In the genomic region with DNA sequence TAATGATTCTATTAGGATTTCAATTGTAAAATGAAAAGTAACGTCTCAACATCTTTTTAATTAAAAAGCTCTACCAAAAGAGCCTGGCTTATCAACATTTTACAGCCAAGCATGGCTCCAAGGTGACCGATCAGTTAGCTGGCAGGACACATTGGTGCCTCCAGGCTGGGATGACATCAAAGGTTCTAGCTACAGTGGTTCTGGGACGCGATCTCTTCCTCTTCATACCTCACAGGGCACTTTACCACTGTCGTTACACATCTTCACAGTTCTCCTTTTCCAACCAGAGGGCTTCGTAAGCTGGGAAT, we compare ENCODE assay signal across 8 cellular contexts. TPM values are rescaled to one million over a fixed set of nuclear protein-coding genes. Genes with fewer than 3 reads are reported as not detected.
DNase-seq lines count a peak whose midpoint lies in the region; ATAC-seq lines count a peak whose summit lies in the region.

No MANE protein-coding gene starts in this region.

- CTCF ChIA-PET in activated naive CD4-positive, alpha-beta T cell treated with anti-CD3 and anti-CD28 coated beads, Interleukin-2, amount 10 ng/mL, durations not matched to agents 7 days and 5 days (lab: Charles Lee): interaction anchor here (0.6 to 3.3 kb wide), 12 partner anchors 14 to 416 kb away, joined by 3 to 28 read pairs (median 4); a partner anchor contains a TSS

- H3K9me3 ChIP-seq in iPS DF 6.9 (ENCODE audit: control insufficient read depth, insufficient read depth, low read length): no peaks in the 10 kb centered on the region

- no peaks in the 10 kb centered on the region; the same call in 1 of the 2 replicates for H3K36me3 ChIP-seq in iPS DF 6.9 (ENCODE audit: control insufficient read depth, insufficient read depth, low read length)

- H3K4me1 ChIP-seq in iPS DF 6.9 (ENCODE audit: control insufficient read depth, insufficient read depth, low read length): no peaks in the 10 kb centered on the region

- H3K27me3 ChIP-seq in iPS DF 6.9 (ENCODE audit: control insufficient read depth, insufficient read depth, low read length): no peaks in the 10 kb centered on the region

- H3K9me3 Mint-ChIP-seq in activated naive CD4-positive, alpha-beta T cell treated with anti-CD3 and anti-CD28 coated beads, Interleukin-2, amount 10 ng/mL, durations not matched to agents 7 days and 5 days: no peaks in the 10 kb centered on the region
- no peaks in the 10 kb centered on the region for H3K9me3 Mint-ChIP-seq in activated T-cell treated with anti-CD3 and anti-CD28 coated beads, Interleukin-2, amount 50 U/mL, for 72 hours
- H3K9me3 Mint-ChIP-seq in stimulated activated memory B cell treated with anti-CD40 and anti-IgM and Interleukin-4, amounts not matched to agents 10 μg/mL and 1 μg/mL and 100 μg/mL, for 72 hours: no peaks in the 10 kb centered on the region

- H3K27me3 Mint-ChIP-seq in activated naive CD4-positive, alpha-beta T cell treated with anti-CD3 and anti-CD28 coated beads, Interleukin-2, amount 10 ng/mL, durations not matched to agents 7 days and 5 days: no peaks in the 10 kb centered on the region
- H3K27me3 Mint-ChIP-seq in activated T-cell treated with anti-CD3 and anti-CD28 coated beads, Interleukin-2, amount 50 U/mL, for 72 hours (ENCODE audit: low read depth): no peaks in the 10 kb centered on the region
- H3K27me3 Mint-ChIP-seq in stimulated activated memory B cell treated with anti-CD40 and anti-IgM and Interleukin-4, amounts not matched to agents 10 μg/mL and 1 μg/mL and 100 μg/mL, for 72 hours: no peaks in the 10 kb centered on the region

- ATAC-seq in HG03064 (IDR thresholded peaks at IDR 0.05; ENCODE audit: low read depth, unreplicated experiment): peak; percentile 5
- ATAC-seq in activated T-cell treated with anti-CD3 and anti-CD28 coated beads, Interleukin-2, amount 50 U/mL, for 72 hours (replicated peaks in 1 of 2): peak; percentile 14 to 21
- peak; percentile 39 for ATAC-seq in stimulated activated memory B cell treated with anti-CD40 and anti-IgM and Interleukin-4, amounts not matched to agents 10 μg/mL and 1 μg/mL and 100 μg/mL, for 72 hours

- peak overlapping the region; percentile 80; the same call in 1 of the 2 replicates for H3K4me3 ChIP-seq in iPS DF 6.9 (ENCODE audit: low read length)

- H3K4me3 Mint-ChIP-seq in activated naive CD4-positive, alpha-beta T cell treated with anti-CD3 and anti-CD28 coated beads, Interleukin-2, amount 10 ng/mL, durations not matched to agents 7 days and 5 days: peak overlapping the region; percentile 91
- H3K4me3 Mint-ChIP-seq in activated T-cell treated with anti-CD3 and anti-CD28 coated beads, Interleukin-2, amount 50 U/mL, for 72 hours: peak overlapping the region; percentile 91 to 97
- H3K4me3 Mint-ChIP-seq in stimulated activated memory B cell treated with anti-CD40 and anti-IgM and Interleukin-4, amounts not matched to agents 10 μg/mL and 1 μg/mL and 100 μg/mL, for 72 hours: peak overlapping the region; percentile 93

- H3K27ac Mint-ChIP-seq in activated naive CD4-positive, alpha-beta T cell treated with anti-CD3 and anti-CD28 coated beads, Interleukin-2, amount 10 ng/mL, durations not matched to agents 7 days and 5 days: peak overlapping the region; percentile 92
- H3K27ac Mint-ChIP-seq in activated T-cell treated with anti-CD3 and anti-CD28 coated beads, Interleukin-2, amount 50 U/mL, for 72 hours: peak overlapping the region; percentile 96
- H3K27ac Mint-ChIP-seq in stimulated activated memory B cell treated with anti-CD40 and anti-IgM and Interleukin-4, amounts not matched to agents 10 μg/mL and 1 μg/mL and 100 μg/mL, for 72 hours: peak overlapping the region; percentile 95

- no peak overlapping the region for H3K27ac ChIP-seq in iPS DF 6.9 (ENCODE audit: low read length)

- peaks cover 25% of the 10 kb centered on the region for H3K36me3 Mint-ChIP-seq in activated naive CD4-positive, alpha-beta T cell treated with anti-CD3 and anti-CD28 coated beads, Interleukin-2, amount 10 ng/mL, durations not matched to agents 7 days and 5 days
- H3K36me3 Mint-ChIP-seq in activated T-cell treated with anti-CD3 and anti-CD28 coated beads, Interleukin-2, amount 50 U/mL, for 72 hours (ENCODE audit: insufficient read depth in 2 of 2): peaks cover 3 to 10% of the 10 kb centered on the region in 2 donors
- peaks cover 4% of the 10 kb centered on the region for H3K36me3 Mint-ChIP-seq in stimulated activated memory B cell treated with anti-CD40 and anti-IgM and Interleukin-4, amounts not matched to agents 10 μg/mL and 1 μg/mL and 100 μg/mL, for 72 hours

- no peak for DNase-seq in activated naive CD4-positive, alpha-beta T cell treated with anti-CD3 and anti-CD28 coated beads, Interleukin-2, amount 10 ng/mL, durations not matched to agents 7 days and 5 days
- no peak for DNase-seq in activated naive CD4-positive, alpha-beta T cell treated with anti-CD3 and anti-CD28 coated beads, Interleukin-2, amount 50 U/mL, for 16 hours
- DNase-seq in activated T-cell treated with anti-CD3 and anti-CD28 coated beads, Interleukin-2, amount 50 U/mL, for 72 hours: no peak
- DNase-seq in iPS DF 6.9 (ENCODE audit: low read depth, low spot score): no peak
- no peak for DNase-seq in G401 (ENCODE audit: low spot score)
- no peak for DNase-seq in cerebellar cortex (ENCODE audit: low spot score)

- H3K4me1 Mint-ChIP-seq in activated naive CD4-positive, alpha-beta T cell treated with anti-CD3 and anti-CD28 coated beads, Interleukin-2, amount 10 ng/mL, durations not matched to agents 7 days and 5 days: peaks cover 59% of the 10 kb centered on the region
- peaks cover 69% of the 10 kb centered on the region for H3K4me1 Mint-ChIP-seq in activated T-cell treated with anti-CD3 and anti-CD28 coated beads, Interleukin-2, amount 50 U/mL, for 72 hours (ENCODE audit: low read depth)
- H3K4me1 Mint-ChIP-seq in stimulated activated memory B cell treated with anti-CD40 and anti-IgM and Interleukin-4, amounts not matched to agents 10 μg/mL and 1 μg/mL and 100 μg/mL, for 72 hours: peaks cover 48% of the 10 kb centered on the region

- WGBS in iPS DF 6.9 (ENCODE audit: insufficient coverage, insufficient read length): no CpG with 5 or more reads among the region's 6 CpGs

- in situ Hi-C loops in G401 (cut with HindIII; ENCODE audit: low sequenced_read_pairs): no loop called here

RNA-seq across cellular contexts. Expression of a gene that starts 0.7 kb away (rescaled TPM):
- total RNA-seq in activated T-cell treated with anti-CD3 and anti-CD28 coated beads, Interleukin-2, amount 50 U/mL, for 72 hours: 10 to 100 TPM; 56.9 to 60.2 TPM
- total RNA-seq in G401 (2014; rRNA removed; shearing (Covaris generic)): 30.3 and 61.4 TPM in 2 replicates
